24 cellular contexts compared by ENCODE assay signal in the genomic region with DNA sequence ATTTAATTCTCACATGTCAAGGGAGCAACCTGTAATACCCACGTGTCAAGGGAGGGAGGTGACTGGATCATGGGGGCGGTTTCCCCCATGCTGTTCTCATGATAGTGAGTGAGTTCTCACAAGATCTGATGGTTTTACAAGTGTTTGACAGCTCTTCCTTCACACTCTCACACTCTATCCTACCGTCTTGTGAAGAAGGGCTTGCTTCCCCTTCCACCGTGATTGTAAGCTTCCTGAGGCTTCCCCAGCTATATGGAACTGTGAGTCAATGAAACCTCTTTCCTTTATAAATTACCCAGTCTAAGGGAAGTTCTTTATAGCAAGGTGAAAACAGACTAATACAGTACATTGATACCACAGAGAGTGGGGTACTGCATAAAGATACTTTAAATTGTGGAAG.
"Had no signal": no experiment of that assay in that cellular context is flagged by ENCODE, and none has a peak within 500 bp of the region (broad histone marks: within the 10 kb centered on the region; RNA-seq: fewer than 3 reads in every experiment).

No MANE protein-coding gene starts in this region.

- DNase-seq: stimulated activated CD4-positive, alpha-beta T cell treated with anti-CD3 and anti-CD28 coated beads, Interleukin-2, amount 100 ng/mL, for 48 hours; stimulated activated CD4-positive, alpha-beta T cell treated with anti-CD3 and anti-CD28 coated beads, Interleukin-4, amount 100 ng/mL, for 1 hour; stimulated activated CD4-positive, alpha-beta T cell treated with anti-CD3 and anti-CD28 coated beads, Interleukin-4, amount 100 ng/mL, for 24 hours; stimulated activated CD4-positive, alpha-beta T cell treated with anti-CD3 and anti-CD28 coated beads, Interleukin-4, amount 100 ng/mL, for 4 hours; stimulated activated CD8-positive, alpha-beta memory T cell treated with anti-CD3 and anti-CD28 coated beads, Interleukin-4, amount 100 ng/mL, for 48 hours; stimulated activated naive B cell treated with anti-CD40 and anti-IgM and Interleukin-4, amounts not matched to agents 10 μg/mL and 1 μg/mL and 100 μg/mL, for 72 hours; stimulated activated naive CD4-positive, alpha-beta T cell; stimulated activated naive CD4-positive, alpha-beta T cell treated with Interleukin-2 at 50 U/mL for 16 hours; stimulated activated naive CD8-positive, alpha-beta T cell treated with anti-CD3 and anti-CD28 coated beads, Interleukin-15, amount 100 ng/mL, for 72 hours; stimulated activated naive CD8-positive, alpha-beta T cell treated with anti-CD3 and anti-CD28 coated beads, Interleukin-15, Interleukin-2, amounts not matched to agents 100 U/mL and 50 U/mL, for 24 hours; stomach; substantia nigra; testis; thyroid gland; tibial artery; transverse colon; trophoblast cell; upper lobe of left lung; upper lobe of right lung; uterus had no signal

- H3K27ac ChIP-seq: stomach, suprapubic skin, testis, thoracic aorta, thyroid gland, tibial artery, tibial nerve, transverse colon, upper lobe of left lung, upper lobe of right lung, uterus, vagina had no signal

- H3K9me3 ChIP-seq: suprapubic skin, testis, thoracic aorta, thyroid gland, tibial artery, tibial nerve, transverse colon, upper lobe of right lung, uterus, vagina had no signal

- H3K36me3 ChIP-seq: stomach, suprapubic skin, thoracic aorta, thyroid gland, tibial artery, tibial nerve, transverse colon, upper lobe of left lung, upper lobe of right lung, uterus, vagina had no signal

- H3K4me3 ChIP-seq: stomach, suprapubic skin, testis, thoracic aorta, thyroid gland, tibial artery, tibial nerve, transverse colon, upper lobe of left lung, upper lobe of right lung, uterus, vagina had no signal

- H3K4me1 ChIP-seq: stomach, suprapubic skin, testis, thyroid gland, tibial artery, tibial nerve, transverse colon, upper lobe of left lung, upper lobe of right lung, uterus, vagina had no signal
